In genomic region chr14:30621954-30622830, GRCh38 we compare ENCODE assay signal across 8 cellular contexts. TPM values are rescaled to one million over a fixed set of nuclear protein-coding genes. Genes with fewer than 3 reads are reported as not detected.
DNase-seq lines count a peak whose midpoint lies in the region; ATAC-seq, FAIRE-seq and TF ChIP-seq lines count a peak whose summit lies in the region.

A gene with protein sequence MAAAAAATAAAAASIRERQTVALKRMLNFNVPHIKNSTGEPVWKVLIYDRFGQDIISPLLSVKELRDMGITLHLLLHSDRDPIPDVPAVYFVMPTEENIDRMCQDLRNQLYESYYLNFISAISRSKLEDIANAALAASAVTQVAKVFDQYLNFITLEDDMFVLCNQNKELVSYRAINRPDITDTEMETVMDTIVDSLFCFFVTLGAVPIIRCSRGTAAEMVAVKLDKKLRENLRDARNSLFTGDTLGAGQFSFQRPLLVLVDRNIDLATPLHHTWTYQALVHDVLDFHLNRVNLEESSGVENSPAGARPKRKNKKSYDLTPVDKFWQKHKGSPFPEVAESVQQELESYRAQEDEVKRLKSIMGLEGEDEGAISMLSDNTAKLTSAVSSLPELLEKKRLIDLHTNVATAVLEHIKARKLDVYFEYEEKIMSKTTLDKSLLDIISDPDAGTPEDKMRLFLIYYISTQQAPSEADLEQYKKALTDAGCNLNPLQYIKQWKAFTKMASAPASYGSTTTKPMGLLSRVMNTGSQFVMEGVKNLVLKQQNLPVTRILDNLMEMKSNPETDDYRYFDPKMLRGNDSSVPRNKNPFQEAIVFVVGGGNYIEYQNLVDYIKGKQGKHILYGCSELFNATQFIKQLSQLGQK (plus strand): TSS chr14:30622319. CDS start chr14:30622339, 20 bp downstream.

- intact Hi-C loops in esophagus squamous epithelium (cut with DNase I): no loop called here

- peak within 1 kb of the TSS; percentile 95 for H3K27ac Mint-ChIP-seq in stimulated activated effector memory CD8-positive, alpha-beta T cell treated with anti-CD3 and anti-CD28 coated beads, Interleukin-12 subunit alpha, Interleukin-12 subunit beta, amount 100 ng/mL, for 72 hours

- TF ChIP-seq POLR2A in esophagus squamous epithelium (IDR thresholded peaks at IDR 0.05): peak in 3 of 4 donors; percentile 88 to 96 (median 93)

- FAIRE-seq in RCC 7860 (lab: Jason Lieb, UNC): no peak

- H3K4me3 Mint-ChIP-seq in stimulated activated effector memory CD8-positive, alpha-beta T cell treated with anti-CD3 and anti-CD28 coated beads, Interleukin-12 subunit alpha, Interleukin-12 subunit beta, amount 100 ng/mL, for 72 hours: peak within 1 kb of the TSS; percentile 89

- peak within 1 kb of the TSS; percentile 58 to 94 (median 73) for H3K4me3 ChIP-seq in esophagus squamous epithelium

- peaks cover 21% of the 10 kb centered on the region for H3K36me3 Mint-ChIP-seq in stimulated activated effector memory CD8-positive, alpha-beta T cell treated with anti-CD3 and anti-CD28 coated beads, Interleukin-12 subunit alpha, Interleukin-12 subunit beta, amount 100 ng/mL, for 72 hours

- WGBS in esophagus squamous epithelium, 2 donors: 0% methylated on average over 20 to 29 of the region's 35 CpGs

- no peaks in the 10 kb centered on the region for H3K9me3 Mint-ChIP-seq in stimulated activated effector memory CD8-positive, alpha-beta T cell treated with anti-CD3 and anti-CD28 coated beads, Interleukin-12 subunit alpha, Interleukin-12 subunit beta, amount 100 ng/mL, for 72 hours

- H3K4me1 Mint-ChIP-seq in stimulated activated effector memory CD8-positive, alpha-beta T cell treated with anti-CD3 and anti-CD28 coated beads, Interleukin-12 subunit alpha, Interleukin-12 subunit beta, amount 100 ng/mL, for 72 hours: peaks cover 27% of the 10 kb centered on the region

- peak within 1 kb of the TSS; percentile 80 for H3K27ac ChIP-seq in KOPT-K1 (ENCODE audit: low read depth, low read length, poor library complexity, severe bottlenecking)
- peak within 1 kb of the TSS; percentile 87 to 93 (median 88) for H3K27ac ChIP-seq in esophagus squamous epithelium

- peak in 1 of 6 experiments; percentile 14 for TF ChIP-seq CTCF in esophagus squamous epithelium (IDR thresholded peaks at IDR 0.05)

- peaks cover 0 to 49% (median 14%) of the 10 kb centered on the region in 3 donors for H3K4me1 ChIP-seq in esophagus squamous epithelium

- H3K9me3 ChIP-seq in KOPT-K1 (ENCODE audit: insufficient read depth, low read length, poor library complexity, severe bottlenecking) (no peaks in the 10 kb centered on the region), esophagus squamous epithelium (no peaks in the 10 kb centered on the region)

- ATAC-seq in GM21737 (IDR thresholded peaks at IDR 0.05; ENCODE audit: unreplicated experiment): peak; percentile 96
- peak; percentile 99 for ATAC-seq in stimulated activated effector memory CD8-positive, alpha-beta T cell treated with anti-CD3 and anti-CD28 coated beads, Interleukin-12 subunit alpha, Interleukin-12 subunit beta, amount 100 ng/mL, for 72 hours

- DNase-seq in DMS53 treated with DMSO at 0.1 percent for 48 hours (lab: John Stamatoyannopoulos, UW; ENCODE audit: unreplicated experiment): peak; percentile 71
- peak; percentile 71 for DNase-seq in RCC 7860 (ENCODE audit: low spot score)
- DNase-seq in activated T-helper 1 cell treated with Interleukin-2 at 50 U/mL for 16 hours (ENCODE audit: low read depth): peak; percentile 88
- DNase-seq in esophagus squamous epithelium (lab: John Stamatoyannopoulos, UW): peak; percentile 56
- DNase-seq in myocyte (ENCODE audit: low read depth): peak; percentile 94
- peak; percentile 86 to 95 for DNase-seq in stimulated activated effector memory CD8-positive, alpha-beta T cell treated with anti-CD3 and anti-CD28 coated beads, Interleukin-12 subunit alpha, Interleukin-12 subunit beta, amount 100 ng/mL, for 72 hours (ENCODE audit: low spot score in 2 of 2)

- peaks cover 18% of the 10 kb centered on the region for H3K36me3 ChIP-seq in KOPT-K1 (ENCODE audit: insufficient read depth, low read length)
- peaks cover 0 to 1% (median 0%) of the 10 kb centered on the region in 3 donors for H3K36me3 ChIP-seq in esophagus squamous epithelium

- no peaks in the 10 kb centered on the region for H3K27me3 ChIP-seq in esophagus squamous epithelium

RNA-seq across cellular contexts. Expression of the gene that starts here (rescaled TPM):
- total RNA-seq in esophagus squamous epithelium (10 to 100 TPM; 50.4 to 82.1 (median 52.6) TPM), myocyte (67.3 and 75.3 TPM in 2 replicates)
- polyA plus RNA-seq in myocyte (2012): 36.9 TPM

Comparison
In these comparisons a context has a peak if more than half of its experiments do, and no peak if none do; other contexts are left out.
1. Peak in every context shown above with its lines: DNase-seq, ATAC-seq, H3K4me3 ChIP-seq and H3K27ac ChIP-seq.